31 cellular contexts compared by ENCODE assay signal in genomic region chr14:32100175-32100574, GRCh38.
"Had no signal": no experiment of that assay in that cellular context is flagged by ENCODE, and none has a peak within 500 bp of the region (broad histone marks: within the 10 kb centered on the region; RNA-seq: fewer than 3 reads in every experiment).

No MANE protein-coding gene starts in this region.

- H3K27me3 Mint-ChIP-seq: activated CD4-positive, alpha-beta memory T cell treated with anti-CD3 and anti-CD28 coated beads for 36 hours; activated CD4-positive, alpha-beta T cell treated with anti-CD3 and anti-CD28 coated beads for 36 hours; activated CD4-positive, alpha-beta T cell treated with anti-CD3 and anti-CD28 coated beads, Interleukin-2, amount 10 ng/mL, durations not matched to agents 24 days and 14 days; activated CD8-positive, alpha-beta memory T cell treated with anti-CD3 and anti-CD28 coated beads, Interleukin-2, amount 10 ng/mL, durations not matched to agents 7 days and 5 days; activated naive CD4-positive, alpha-beta T cell treated with anti-CD3 and anti-CD28 coated beads, Interleukin-2, amount 10 ng/mL, durations not matched to agents 7 days and 5 days; activated naive CD8-positive, alpha-beta T cell treated with anti-CD3 and anti-CD28 coated beads, Interleukin-2, amount 10 ng/mL, durations not matched to agents 7 days and 5 days; central memory CD8-positive, alpha-beta T cell; dendritic cell treated with granulocyte-macrophage colony-stimulating factor and Interleukin-4, amounts not matched to agents 40 ng/mL and 50 ng/mL, for 4 days had no signal

- H3K4me3 Mint-ChIP-seq: activated CD4-positive, alpha-beta memory T cell treated with anti-CD3 and anti-CD28 coated beads for 36 hours; activated CD4-positive, alpha-beta T cell treated with anti-CD3 and anti-CD28 coated beads for 36 hours; activated CD4-positive, alpha-beta T cell treated with anti-CD3 and anti-CD28 coated beads, Interleukin-2, amount 10 ng/mL, durations not matched to agents 24 days and 14 days; activated CD8-positive, alpha-beta memory T cell treated with anti-CD3 and anti-CD28 coated beads, Interleukin-2, amount 10 ng/mL, durations not matched to agents 7 days and 5 days; activated CD8-positive, alpha-beta T cell treated with anti-CD3 and anti-CD28 coated beads, Interleukin-2, amount 10 ng/mL, durations not matched to agents 7 days and 5 days; activated naive CD4-positive, alpha-beta T cell treated with anti-CD3 and anti-CD28 coated beads, Interleukin-2, amount 10 ng/mL, durations not matched to agents 7 days and 5 days; activated naive CD8-positive, alpha-beta T cell treated with anti-CD3 and anti-CD28 coated beads, Interleukin-2, amount 10 ng/mL, durations not matched to agents 7 days and 5 days; activated T-helper 1 cell treated with anti-CD3 and anti-CD28 coated beads, Interleukin-12 subunit alpha, Interleukin-12 subunit beta, Interleukin-2, Interleukin-4 antibody, amounts not matched to agents 30 ng/mL and 10 ng/mL and 1 ng/mL, durations not matched to agents 14 hours and 24 hours and 36 hours; central memory CD8-positive, alpha-beta T cell; dendritic cell treated with granulocyte-macrophage colony-stimulating factor and Interleukin-4, amounts not matched to agents 40 ng/mL and 50 ng/mL, for 4 days; endodermal cell; T-helper 2 cell treated with Interferon-gamma antibody and Interleukin-4, amounts not matched to agents 5 μg/mL and 100 μg/mL, for 36 hours had no signal

- H3K36me3 ChIP-seq: WERI-Rb-1 had no signal

- H3K4me3 ChIP-seq: coronary artery, dorsolateral prefrontal cortex had no signal

- H3K27ac ChIP-seq: brain microvascular endothelial cell, coronary artery, dorsolateral prefrontal cortex, WERI-Rb-1 had no signal

- DNase-seq: activated CD4-positive, alpha-beta memory T cell treated with anti-CD3 and anti-CD28 coated beads for 36 hours; activated CD4-positive, alpha-beta T cell treated with anti-CD3 and anti-CD28 coated beads for 36 hours; activated CD4-positive, alpha-beta T cell treated with anti-CD3 and anti-CD28 coated beads, Interleukin-2, amount 10 ng/mL, durations not matched to agents 24 days and 14 days; activated CD4-positive, CD25-positive, alpha-beta regulatory T cell; activated CD4-positive, CD25-positive, alpha-beta regulatory T cell treated with anti-CD3 and anti-CD28 coated beads, Interleukin-2, amount 50 U/mL, for 72 hours; activated CD8-positive, alpha-beta memory T cell treated with anti-CD3 and anti-CD28 coated beads, Interleukin-2, amount 10 ng/mL, durations not matched to agents 7 days and 5 days; activated CD8-positive, alpha-beta memory T cell treated with anti-CD3 and anti-CD28 coated beads, Interleukin-2, amount 50 U/mL, for 4 hours; activated CD8-positive, alpha-beta T cell treated with anti-CD3 and anti-CD28 coated beads, Interleukin-2, amount 10 ng/mL, durations not matched to agents 7 days and 5 days; activated gamma-delta T cell; activated naive CD4-positive, alpha-beta T cell; activated naive CD4-positive, alpha-beta T cell treated with anti-CD3 and anti-CD28 coated beads, Interleukin-2, amount 10 ng/mL, durations not matched to agents 7 days and 5 days; activated naive CD8-positive, alpha-beta T cell treated with anti-CD3 and anti-CD28 coated beads, Interleukin-2, amount 10 ng/mL, durations not matched to agents 7 days and 5 days; activated T-cell treated with anti-CD3 and anti-CD28 coated beads, Interleukin-2, amount 50 U/mL, for 1 hour; activated T-cell treated with anti-CD3 and anti-CD28 coated beads, Interleukin-2, amount 50 U/mL, for 48 hours; amniotic stem cell; anterior cingulate cortex; brain microvascular endothelial cell; dorsolateral prefrontal cortex; effector memory CD4-positive, alpha-beta T cell; endodermal cell; foreskin fibroblast; head of caudate nucleus; T1000; WERI-Rb-1 had no signal

- H3K27me3 ChIP-seq: brain microvascular endothelial cell, dorsolateral prefrontal cortex had no signal

- H3K27ac Mint-ChIP-seq: activated CD4-positive, alpha-beta memory T cell treated with anti-CD3 and anti-CD28 coated beads for 36 hours; activated CD4-positive, alpha-beta T cell treated with anti-CD3 and anti-CD28 coated beads for 36 hours; activated CD4-positive, alpha-beta T cell treated with anti-CD3 and anti-CD28 coated beads, Interleukin-2, amount 10 ng/mL, durations not matched to agents 24 days and 14 days; activated CD8-positive, alpha-beta memory T cell treated with anti-CD3 and anti-CD28 coated beads, Interleukin-2, amount 10 ng/mL, durations not matched to agents 7 days and 5 days; activated CD8-positive, alpha-beta T cell treated with anti-CD3 and anti-CD28 coated beads, Interleukin-2, amount 10 ng/mL, durations not matched to agents 7 days and 5 days; activated naive CD4-positive, alpha-beta T cell treated with anti-CD3 and anti-CD28 coated beads, Interleukin-2, amount 10 ng/mL, durations not matched to agents 7 days and 5 days; activated naive CD8-positive, alpha-beta T cell treated with anti-CD3 and anti-CD28 coated beads, Interleukin-2, amount 10 ng/mL, durations not matched to agents 7 days and 5 days; activated T-helper 1 cell treated with anti-CD3 and anti-CD28 coated beads, Interleukin-12 subunit alpha, Interleukin-12 subunit beta, Interleukin-2, Interleukin-4 antibody, amounts not matched to agents 30 ng/mL and 10 ng/mL and 1 ng/mL, durations not matched to agents 14 hours and 24 hours and 36 hours; activated T-helper 2 cell treated with anti-CD3 and anti-CD28 coated beads, Interferon-gamma antibody, Interleukin-2, Interleukin-4, amounts not matched to agents 10 μg/mL and 5 μg/mL and 100 μg/mL, durations not matched to agents 14 hours and 24 hours and 36 hours; dendritic cell treated with granulocyte-macrophage colony-stimulating factor and Interleukin-4, amounts not matched to agents 40 ng/mL and 50 ng/mL, for 4 days; endodermal cell; T-helper 2 cell treated with Interferon-gamma antibody and Interleukin-4, amounts not matched to agents 5 μg/mL and 100 μg/mL, for 36 hours had no signal

- ATAC-seq: activated CD4-positive, alpha-beta T cell treated with anti-CD3 and anti-CD28 coated beads for 36 hours; activated CD8-positive, alpha-beta memory T cell treated with anti-CD3 and anti-CD28 coated beads, Interleukin-2, amount 10 ng/mL, durations not matched to agents 7 days and 5 days; activated CD8-positive, alpha-beta T cell treated with anti-CD3 and anti-CD28 coated beads, Interleukin-2, amount 10 ng/mL, durations not matched to agents 7 days and 5 days; esophagus mucosa had no signal

- H3K9me3 Mint-ChIP-seq: activated CD4-positive, alpha-beta memory T cell treated with anti-CD3 and anti-CD28 coated beads for 36 hours; activated CD4-positive, alpha-beta T cell treated with anti-CD3 and anti-CD28 coated beads, Interleukin-2, amount 10 ng/mL, durations not matched to agents 24 days and 14 days; activated naive CD4-positive, alpha-beta T cell treated with anti-CD3 and anti-CD28 coated beads, Interleukin-2, amount 10 ng/mL, durations not matched to agents 7 days and 5 days; activated naive CD8-positive, alpha-beta T cell treated with anti-CD3 and anti-CD28 coated beads, Interleukin-2, amount 10 ng/mL, durations not matched to agents 7 days and 5 days; activated T-helper 1 cell treated with anti-CD3 and anti-CD28 coated beads, Interleukin-12 subunit alpha, Interleukin-12 subunit beta, Interleukin-2, Interleukin-4 antibody, amounts not matched to agents 30 ng/mL and 10 ng/mL and 1 ng/mL, durations not matched to agents 14 hours and 24 hours and 36 hours; activated T-helper 2 cell treated with anti-CD3 and anti-CD28 coated beads, Interferon-gamma antibody, Interleukin-2, Interleukin-4, amounts not matched to agents 10 μg/mL and 5 μg/mL and 100 μg/mL, durations not matched to agents 14 hours and 24 hours and 36 hours; central memory CD8-positive, alpha-beta T cell; dendritic cell treated with granulocyte-macrophage colony-stimulating factor and Interleukin-4, amounts not matched to agents 40 ng/mL and 50 ng/mL, for 4 days; endodermal cell; T-helper 2 cell treated with Interferon-gamma antibody and Interleukin-4, amounts not matched to agents 5 μg/mL and 100 μg/mL, for 36 hours had no signal
